Comparison of ENCODE assay signal across 8 cellular contexts in the genomic region with DNA sequence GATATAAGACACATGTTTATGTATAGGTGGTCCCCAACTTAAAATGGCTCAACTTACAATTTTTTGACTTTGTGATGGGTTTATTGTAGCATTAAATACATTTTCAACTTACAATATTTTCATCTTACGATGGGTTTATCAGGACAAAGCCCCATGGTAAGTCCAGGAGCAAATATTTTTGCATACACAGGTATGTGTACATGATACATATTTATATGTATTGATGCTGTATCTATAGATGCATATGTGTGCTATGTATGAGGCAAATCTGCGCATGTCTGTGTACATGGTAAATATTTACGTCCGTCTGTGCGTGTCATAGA. TPM values are rescaled to one million over a fixed set of nuclear protein-coding genes. Genes with fewer than 3 reads are reported as not detected.
DNase-seq lines count a peak whose midpoint lies in the region; ATAC-seq, FAIRE-seq and TF ChIP-seq lines count a peak whose summit lies in the region.

No MANE protein-coding gene starts in this region.

- H3K27me3 Mint-ChIP-seq in activated CD4-positive, alpha-beta T cell treated with anti-CD3 and anti-CD28 coated beads, Interleukin-2, amount 10 ng/mL, durations not matched to agents 24 days and 14 days: no peaks in the 10 kb centered on the region
- H3K27me3 Mint-ChIP-seq in activated naive CD8-positive, alpha-beta T cell treated with anti-CD3 and anti-CD28 coated beads, Interleukin-2, amount 10 ng/mL, durations not matched to agents 7 days and 5 days: peaks cover 5% of the 10 kb centered on the region

- TF ChIP-seq CTCF in kidney epithelial cell (IDR thresholded peaks at IDR 0.05; ENCODE audit: insufficient read depth, low read length, poor library complexity, severe bottlenecking): no peak

- H3K4me3 ChIP-seq in kidney epithelial cell (ENCODE audit: low read depth, low read length): peak overlapping the region; percentile 70

- H3K4me3 Mint-ChIP-seq in activated CD4-positive, alpha-beta T cell treated with anti-CD3 and anti-CD28 coated beads, Interleukin-2, amount 10 ng/mL, durations not matched to agents 24 days and 14 days: peak overlapping the region; percentile 88
- peak overlapping the region; percentile 88 for H3K4me3 Mint-ChIP-seq in activated naive CD8-positive, alpha-beta T cell treated with anti-CD3 and anti-CD28 coated beads, Interleukin-2, amount 10 ng/mL, durations not matched to agents 7 days and 5 days

- peaks cover 28% of the 10 kb centered on the region for H3K36me3 Mint-ChIP-seq in activated CD4-positive, alpha-beta T cell treated with anti-CD3 and anti-CD28 coated beads, Interleukin-2, amount 10 ng/mL, durations not matched to agents 24 days and 14 days (ENCODE audit: low read depth)
- peaks cover 15% of the 10 kb centered on the region for H3K36me3 Mint-ChIP-seq in activated naive CD8-positive, alpha-beta T cell treated with anti-CD3 and anti-CD28 coated beads, Interleukin-2, amount 10 ng/mL, durations not matched to agents 7 days and 5 days

- no peak for ATAC-seq in activated naive CD8-positive, alpha-beta T cell treated with anti-CD3 and anti-CD28 coated beads, Interleukin-2, amount 10 ng/mL, durations not matched to agents 7 days and 5 days (ENCODE audit: low read depth)
- no peak for ATAC-seq in GM21390 (IDR thresholded peaks at IDR 0.05; ENCODE audit: unreplicated experiment)

- peaks cover 28% of the 10 kb centered on the region for H3K4me1 Mint-ChIP-seq in activated CD4-positive, alpha-beta T cell treated with anti-CD3 and anti-CD28 coated beads, Interleukin-2, amount 10 ng/mL, durations not matched to agents 24 days and 14 days
- H3K4me1 Mint-ChIP-seq in activated naive CD8-positive, alpha-beta T cell treated with anti-CD3 and anti-CD28 coated beads, Interleukin-2, amount 10 ng/mL, durations not matched to agents 7 days and 5 days: peaks cover 25% of the 10 kb centered on the region

- FAIRE-seq in GM12891 (lab: Jason Lieb, UNC): no peak

- no peak for TF ChIP-seq POLR2A in GM12891 (IDR thresholded peaks at IDR 0.05; ENCODE audit: low read depth, low read length)

- POLR2A ChIA-PET in activated naive CD8-positive, alpha-beta T cell treated with anti-CD3 and anti-CD28 coated beads, Interleukin-2, amount 10 ng/mL, durations not matched to agents 7 days and 5 days (lab: Charles Lee): interaction anchor here (1.3 to 1.7 kb wide), 3 partner anchors 13 to 245 kb away, joined by 3 to 10 read pairs (median 4); no protein-coding TSS in a partner anchor

- peaks cover 3% of the 10 kb centered on the region for H3K9me3 Mint-ChIP-seq in activated CD4-positive, alpha-beta T cell treated with anti-CD3 and anti-CD28 coated beads, Interleukin-2, amount 10 ng/mL, durations not matched to agents 24 days and 14 days
- H3K9me3 Mint-ChIP-seq in activated naive CD8-positive, alpha-beta T cell treated with anti-CD3 and anti-CD28 coated beads, Interleukin-2, amount 10 ng/mL, durations not matched to agents 7 days and 5 days: no peaks in the 10 kb centered on the region

- intact Hi-C loops in activated CD4-positive, alpha-beta T cell treated with anti-CD3 and anti-CD28 coated beads, Interleukin-2, amount 10 ng/mL, durations not matched to agents 24 days and 14 days (cut with micrococcal nuclease): loop anchor here (1.0 to 10.0 kb wide), 5 partner anchors 187 to 1567 kb away; a partner anchor contains a TSS

- peak overlapping the region; percentile 99 for H3K27ac Mint-ChIP-seq in activated CD4-positive, alpha-beta T cell treated with anti-CD3 and anti-CD28 coated beads, Interleukin-2, amount 10 ng/mL, durations not matched to agents 24 days and 14 days
- peak overlapping the region; percentile 97 for H3K27ac Mint-ChIP-seq in activated naive CD8-positive, alpha-beta T cell treated with anti-CD3 and anti-CD28 coated beads, Interleukin-2, amount 10 ng/mL, durations not matched to agents 7 days and 5 days

- H3K36me3 ChIP-seq in kidney epithelial cell (ENCODE audit: control insufficient read depth, insufficient read depth, low read length): peaks cover 1% of the 10 kb centered on the region

- DNase-seq in activated CD4-positive, alpha-beta T cell treated with anti-CD3 and anti-CD28 coated beads, Interleukin-2, amount 10 ng/mL, durations not matched to agents 24 days and 14 days: no peak
- DNase-seq in activated CD4-positive, alpha-beta T cell treated with anti-CD3 and anti-CD28 coated beads for 48 hours: no peak
- no peak for DNase-seq in activated naive CD8-positive, alpha-beta T cell treated with anti-CD3 and anti-CD28 coated beads, Interleukin-2, amount 10 ng/mL, durations not matched to agents 7 days and 5 days
- no peak for DNase-seq in kidney epithelial cell (ENCODE audit: low read depth)
- DNase-seq in NAMALWA (ENCODE audit: low spot score): no peak
- DNase-seq in GM12891 (ENCODE audit: insufficient read length, low spot score): no peak

- no peaks in the 10 kb centered on the region for H3K27me3 ChIP-seq in kidney epithelial cell (ENCODE audit: control insufficient read depth, insufficient read depth, low read length)

- H3K27ac ChIP-seq in temporal lobe (ENCODE audit: low read depth, low read length): peak overlapping the region; percentile 85

TF ChIP-seq in GM12891, 5 proteins besides CTCF, POLR2A, EP300 and RAD21:
- no peak for TF ChIP-seq PAX5 (IDR thresholded peaks at IDR 0.05; ENCODE audit: insufficient read depth, low read length, severe bottlenecking)
- no peak for TF ChIP-seq POLR2AphosphoS5 (IDR thresholded peaks at IDR 0.05; ENCODE audit: low read depth, low read length)
- no peak for TF ChIP-seq TAF1 (IDR thresholded peaks at IDR 0.05; ENCODE audit: low read depth, low read length)
- no peak for TF ChIP-seq SPI1 (IDR thresholded peaks at IDR 0.05; ENCODE audit: low read depth, low read length)
- TF ChIP-seq POU2F2 (IDR thresholded peaks at IDR 0.05; ENCODE audit: low read depth, low read length): no peak

RNA-seq across cellular contexts. Expression of a gene that starts 0.7 kb away (rescaled TPM):
- total RNA-seq in activated CD4-positive, alpha-beta T cell treated with anti-CD3 and anti-CD28 coated beads, Interleukin-2, amount 10 ng/mL, durations not matched to agents 24 days and 14 days: 89.9 and 95.4 TPM in 2 replicates
- 10 to 100 TPM; 51.7 to 52.1 TPM for total RNA-seq in activated naive CD8-positive, alpha-beta T cell treated with anti-CD3 and anti-CD28 coated beads, Interleukin-2, amount 10 ng/mL, durations not matched to agents 7 days and 5 days
- total RNA-seq in kidney epithelial cell: 74.1 and 76.9 TPM in 2 replicates
- total RNA-seq in temporal lobe: 68.4 TPM
- polyA plus RNA-seq in GM12891 (2012; ENCODE audit: low read depth, missing spikeins): 24.6 TPM
